Comparison of ENCODE assay signal across 15 cellular contexts in genomic region chr10:113475381-113475807, GRCh38.
DNase-seq lines count a peak whose midpoint lies in the region; ATAC-seq and TF ChIP-seq lines count a peak whose summit lies in the region.
"Had no signal": no experiment of that assay in that cellular context is flagged by ENCODE, and none has a peak within 500 bp of the region (broad histone marks: within the 10 kb centered on the region; RNA-seq: fewer than 3 reads in every experiment).

No MANE protein-coding gene starts in this region.

- peaks cover 41% of the 10 kb centered on the region for H3K27me3 Mint-ChIP-seq in MCF 10A (ENCODE audit: insufficient read depth, unreplicated experiment)
- H3K27me3 Mint-ChIP-seq in WTC11 (ENCODE audit: low read depth) = peaks cover 3% of the 10 kb centered on the region; the same call in 1 of the 2 replicates

- peak; percentile 33 for ATAC-seq in upper lobe of right lung
- ATAC-seq in HG02571 (IDR thresholded peaks at IDR 0.05; ENCODE audit: unreplicated experiment) = no peak
- ATAC-seq in WTC11 = no peak

- H3K36me3 Mint-ChIP-seq in MCF 10A (ENCODE audit: insufficient read depth, unreplicated experiment) = no peaks in the 10 kb centered on the region
- H3K36me3 Mint-ChIP-seq in WTC11 = no peaks in the 10 kb centered on the region
- H3K36me3 Mint-ChIP-seq: activated naive CD8-positive, alpha-beta T cell had no signal

- H3K27ac Mint-ChIP-seq in MCF 10A (ENCODE audit: low read depth, unreplicated experiment) = no peak overlapping the region
- H3K27ac Mint-ChIP-seq in WTC11 = no peak overlapping the region
- H3K27ac Mint-ChIP-seq: activated naive CD8-positive, alpha-beta T cell had no signal

- H3K4me1 Mint-ChIP-seq in MCF 10A (ENCODE audit: insufficient read depth, unreplicated experiment) (no peaks in the 10 kb centered on the region), WTC11 (peaks cover 7% of the 10 kb centered on the region; the same call in 1 of the 2 replicates)

- H3K9me3 Mint-ChIP-seq in MCF 10A (ENCODE audit: unreplicated experiment) (peaks cover 9% of the 10 kb centered on the region), WTC11 (no peaks in the 10 kb centered on the region)

- BruUV-seq in MCF 10A (replicated peaks; lab: Mats Ljungman, UMichigan) = no TSS peak

- intact Hi-C loops in MCF 10A (cut with micrococcal nuclease) = no loop called here
- intact Hi-C loops in upper lobe of right lung (cut with DNase I) = no loop called here

- TF ChIP-seq CTCF in MCF 10A (IDR thresholded peaks at IDR 0.05; ENCODE audit: unreplicated experiment) (no peak), astrocyte of the spinal cord (IDR thresholded peaks at IDR 0.05; ENCODE audit: low read depth, low read length) (no peak), upper lobe of right lung (IDR thresholded peaks at IDR 0.05) (no peak), WTC11 (IDR thresholded peaks at IDR 0.05) (no peak)

- POLR2A ChIA-PET in MCF 10A (lab: Yijun Ruan, JAX) (no interaction called here), WTC11 (lab: Charles Lee) (interaction anchor here (0.6 kb wide), 1 partner anchor 267 kb away, joined by 3 read pairs; no protein-coding TSS in a partner anchor)

- in situ Hi-C loops in T47D (cut with HindIII; ENCODE audit: low pct_unique_long_range_greater_than_20kb, low sequenced_read_pairs) = no loop called here
- in situ Hi-C loops in astrocyte of the spinal cord (cut with HindIII; ENCODE audit: low sequenced_read_pairs) = no loop called here

- peaks cover 28% of the 10 kb centered on the region for H3K4me1 ChIP-seq in upper lobe of right lung

- H3K27me3 ChIP-seq in upper lobe of right lung = no peaks in the 10 kb centered on the region
- H3K27me3 ChIP-seq: SJCRH30 had no signal

- DNase-seq in T47D (ENCODE audit: low read depth in 1 of 2, low spot score in 1 of 2) = peak; percentile 39 to 96
- no peak for DNase-seq in MCF 10A (ENCODE audit: unreplicated experiment)
- peak; percentile 23 for DNase-seq in astrocyte of the spinal cord (ENCODE audit: low read depth, low spot score)
- peak; percentile 52 for DNase-seq in kidney glomerular epithelial cell (lab: John Stamatoyannopoulos, UW)
- DNase-seq in upper lobe of right lung = no peak
- DNase-seq in activated T-cell treated with anti-CD3 and anti-CD28 coated beads, Interleukin-2, amount 50 U/mL, for 48 hours = no peak
- DNase-seq in WTC11 (ENCODE audit: low spot score) = no peak
- DNase-seq: DMS79, NCI-H1417, NCI-H748 treated with DMSO at 0.1 percent for 48 hours, SJCRH30 had no signal

- H3K4me3 ChIP-seq in astrocyte of the spinal cord (ENCODE audit: low read depth, low read length) (no peak overlapping the region), upper lobe of right lung (no peak overlapping the region)
- H3K4me3 ChIP-seq: SJCRH30, skin epidermis had no signal

- CTCF ChIA-PET in MCF 10A (lab: Yijun Ruan, JAX) = no interaction called here
- CTCF ChIA-PET in WTC11 (lab: Charles Lee) = no interaction called here

- H3K9me3 ChIP-seq in upper lobe of right lung = peaks cover 9% of the 10 kb centered on the region

- H3K36me3 ChIP-seq in upper lobe of right lung = no peaks in the 10 kb centered on the region
- H3K36me3 ChIP-seq: SJCRH30 had no signal

- peak overlapping the region; percentile 25 for H3K27ac ChIP-seq in upper lobe of right lung
- H3K27ac ChIP-seq: 22Rv1, SJCRH30 had no signal

- no peak overlapping the region for H3K4me3 Mint-ChIP-seq in MCF 10A (ENCODE audit: unreplicated experiment)
- no peak overlapping the region for H3K4me3 Mint-ChIP-seq in WTC11
- H3K4me3 Mint-ChIP-seq: activated naive CD8-positive, alpha-beta T cell had no signal

TF ChIP-seq in WTC11, 78 proteins besides CTCF, POLR2A, EP300 and RAD21:
- TF ChIP-seq CDX4 (CRISPR knock-in tag; IDR thresholded peaks at IDR 0.05; ENCODE audit: borderline replicate concordance) (no peak), USF2 (CRISPR knock-in tag; IDR thresholded peaks at IDR 0.05) (no peak), ZNF138 (CRISPR knock-in tag; conservative IDR thresholded peaks at IDR 0.05) (no peak), SP1 (CRISPR knock-in tag; conservative IDR thresholded peaks at IDR 0.05) (no peak), CBFB (CRISPR knock-in tag; IDR thresholded peaks at IDR 0.05; ENCODE audit: low read depth) (no peak), JUN (CRISPR knock-in tag; IDR thresholded peaks at IDR 0.05) (no peak), FOXP4 (CRISPR knock-in tag; IDR thresholded peaks at IDR 0.05) (no peak), STAT6 (CRISPR knock-in tag; conservative IDR thresholded peaks at IDR 0.05; ENCODE audit: low read depth) (no peak), ZNF532 (CRISPR knock-in tag; IDR thresholded peaks at IDR 0.05; ENCODE audit: borderline replicate concordance) (no peak), SOX15 (CRISPR knock-in tag; IDR thresholded peaks at IDR 0.05) (no peak)

Comparison
In these comparisons a context has a peak if more than half of its experiments do, and no peak if none do; other contexts are left out.
1. DNase-seq: peak in T47D (2 of 2), astrocyte of the spinal cord (single experiment) and kidney glomerular epithelial cell (single experiment); none in MCF 10A (single experiment), upper lobe of right lung (single experiment), activated T-cell treated with anti-CD3 and anti-CD28 coated beads, Interleukin-2, amount 50 U/mL, for 48 hours (0 of 2) and WTC11 (single experiment).